ENCODE assay signal across 8 cellular contexts in the genomic region with DNA sequence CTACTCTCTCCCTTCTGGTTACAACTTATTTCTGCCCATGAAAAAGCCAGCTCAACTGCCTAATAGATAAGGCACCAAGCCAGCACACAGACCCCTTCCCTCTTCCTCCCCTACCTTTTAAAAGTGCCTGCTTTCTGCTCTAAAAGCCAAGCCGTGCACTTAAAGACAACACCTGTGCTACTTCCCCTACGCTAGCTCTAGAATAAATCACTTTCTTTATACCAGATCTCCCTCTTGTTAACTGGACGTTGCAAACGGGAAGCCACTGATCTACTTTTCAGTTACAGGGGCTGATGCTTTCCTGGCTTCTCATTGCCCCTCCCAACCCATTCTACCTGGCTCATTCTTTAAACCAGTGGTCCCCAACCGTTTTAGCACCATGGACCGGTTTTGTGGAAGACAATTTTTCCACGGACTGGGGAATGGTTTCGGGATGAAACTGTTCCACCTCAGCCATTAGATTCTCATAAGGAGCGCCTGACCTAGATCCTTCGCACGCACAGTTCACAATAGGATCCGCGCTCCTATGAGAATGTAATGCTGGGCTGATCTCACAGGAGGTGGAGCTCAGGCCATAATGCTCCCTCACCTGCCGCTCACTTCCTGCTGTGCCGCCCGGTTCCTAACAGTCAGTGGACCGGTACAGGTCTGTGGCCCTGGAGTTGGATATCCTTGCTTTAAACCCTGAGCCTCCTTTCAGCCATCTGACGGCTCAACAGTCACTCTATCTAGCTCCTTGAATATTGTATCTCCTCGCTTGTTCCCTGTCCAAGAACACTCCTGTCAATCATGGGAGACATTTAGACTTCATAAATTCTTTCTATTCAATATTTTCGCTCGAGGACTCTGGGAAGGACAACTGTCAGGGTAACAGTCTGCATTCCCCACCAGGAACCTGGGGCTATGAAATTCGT. TPM values are rescaled to one million over a fixed set of nuclear protein-coding genes. Genes with fewer than 3 reads are reported as not detected.
DNase-seq lines count a peak whose midpoint lies in the region; TF ChIP-seq lines count a peak whose summit lies in the region.

No MANE protein-coding gene starts in this region.

- H3K27ac ChIP-seq in HUES48 (ENCODE audit: low read depth, low read length) (no peak overlapping the region), endodermal cell (ENCODE audit: low read depth, low read length) (no peak overlapping the region), thymus (ENCODE audit: low read depth) (no peak overlapping the region)

- H3K4me1 ChIP-seq in HUES48 (ENCODE audit: control insufficient read depth, insufficient read depth, low read length) (peaks cover 4% of the 10 kb centered on the region), endodermal cell (ENCODE audit: control insufficient read depth, insufficient read depth, low read length) (no peaks in the 10 kb centered on the region), mucosa of stomach (ENCODE audit: control insufficient read depth, insufficient read depth, low read length) (no peaks in the 10 kb centered on the region), thymus (ENCODE audit: control insufficient read depth, insufficient read depth, low read length) (no peaks in the 10 kb centered on the region)

- peaks cover 12% of the 10 kb centered on the region for H3K4me1 Mint-ChIP-seq in endodermal cell

- H3K27me3 ChIP-seq in HUES48 (ENCODE audit: control insufficient read depth, insufficient read depth, low read length), result no peaks in the 10 kb centered on the region; the same call in 1 of the 2 replicates
- H3K27me3 ChIP-seq in endodermal cell (ENCODE audit: control insufficient read depth, insufficient read depth, low read length, poor library complexity, severe bottlenecking), result peaks cover 24% of the 10 kb centered on the region
- no peaks in the 10 kb centered on the region for H3K27me3 ChIP-seq in mucosa of stomach (ENCODE audit: control insufficient read depth, insufficient read depth, low read length)
- no peaks in the 10 kb centered on the region for H3K27me3 ChIP-seq in thymus (ENCODE audit: control insufficient read depth, insufficient read depth)

- H3K4me3 Mint-ChIP-seq in endodermal cell, result peak overlapping the region; percentile 99

- H3K9me3 Mint-ChIP-seq in endodermal cell, result peaks cover 6% of the 10 kb centered on the region

- H3K36me3 Mint-ChIP-seq in endodermal cell (ENCODE audit: low read depth), result peaks cover 20% of the 10 kb centered on the region

- TF ChIP-seq CTCF in WI38 (IDR thresholded peaks at IDR 0.05; ENCODE audit: low read depth, low read length) (no peak), endodermal cell (conservative IDR thresholded peaks at IDR 0.05) (no peak)

- H3K9ac ChIP-seq in HUES48 (ENCODE audit: low read depth, low read length) (no peak overlapping the region), endodermal cell (ENCODE audit: extremely low read depth, low read length, poor library complexity, severe bottlenecking) (no peak overlapping the region), mucosa of stomach (ENCODE audit: low read length) (peak overlapping the region; percentile 36)

- peaks cover 23% of the 10 kb centered on the region for H3K27me3 Mint-ChIP-seq in endodermal cell (ENCODE audit: insufficient read depth)

- 86 to 89% methylated on average over 21 to 22 of the region's 22 CpGs for WGBS in endodermal cell (ENCODE audit: insufficient coverage in 1 of 2, insufficient read length in 1 of 2), 2 experiments
- WGBS in thymus, result 9% methylated on average over 22 of the region's 22 CpGs

- H3K9me3 ChIP-seq in HUES48 (ENCODE audit: control insufficient read depth, insufficient read depth, low read length) (no peaks in the 10 kb centered on the region), endodermal cell (ENCODE audit: control insufficient read depth, low read length) (no peaks in the 10 kb centered on the region), mucosa of stomach (ENCODE audit: control insufficient read depth, low read length) (no peaks in the 10 kb centered on the region), thymus (ENCODE audit: control insufficient read depth) (no peaks in the 10 kb centered on the region)

- H3K36me3 ChIP-seq in HUES48 (ENCODE audit: control insufficient read depth, insufficient read depth, low read length) (no peaks in the 10 kb centered on the region; the same call in 1 of the 2 replicates), endodermal cell (ENCODE audit: control insufficient read depth, insufficient read depth, low read length) (peaks cover 6% of the 10 kb centered on the region), mucosa of stomach (ENCODE audit: control insufficient read depth, insufficient read depth, low read length) (no peaks in the 10 kb centered on the region), thymus (ENCODE audit: control insufficient read depth, insufficient read depth) (no peaks in the 10 kb centered on the region)

- H3K4me3 ChIP-seq in HUES48 (ENCODE audit: low read depth, low read length) (peak overlapping the region; percentile 95), WI38 (ENCODE audit: low read depth, low read length) (peak overlapping the region; percentile 91), endodermal cell (ENCODE audit: low read length) (peak overlapping the region; percentile 95), mucosa of stomach (ENCODE audit: low read length) (peak overlapping the region; percentile 97), thymus (ENCODE audit: low read length) (peak overlapping the region; percentile 53)

- peak overlapping the region; percentile 69 for H3K27ac Mint-ChIP-seq in endodermal cell

- DNase-seq in DMS53 (lab: John Stamatoyannopoulos, UW) (peak; percentile 98), endodermal cell (no peak), NCI-H226 (no peak), KG1 (lab: John Stamatoyannopoulos, UW) (no peak)

RNA-seq across cellular contexts. Expression of a gene that starts 0.8 kb away (rescaled TPM):
- 1 to 10 TPM; 9.3 TPM for total RNA-seq in endodermal cell
- 11.1 TPM for polyA plus RNA-seq in endodermal cell (2013, experiment 1 of 2)
- polyA plus RNA-seq in endodermal cell (2013, experiment 2 of 2), result 7.6 TPM
- polyA plus RNA-seq in thymus, result 5.0 TPM

RNA-seq across cellular contexts. Expression of a gene that starts 21.0 kb away (rescaled TPM):
- 1 to 10 TPM; 1.9 to 2.2 TPM for total RNA-seq in endodermal cell
- 2.9 TPM for polyA plus RNA-seq in endodermal cell (2013, experiment 1 of 2)
- polyA plus RNA-seq in endodermal cell (2013, experiment 2 of 2), result 2.6 TPM
- 1.9 TPM for polyA plus RNA-seq in thymus

RNA-seq across cellular contexts. Expression of a gene that starts 25.8 kb away (rescaled TPM):
- 1 to 10 TPM; 5.0 to 6.0 TPM for total RNA-seq in endodermal cell
- polyA plus RNA-seq in endodermal cell (2013, experiment 1 of 2), result 8.4 TPM
- polyA plus RNA-seq in endodermal cell (2013, experiment 2 of 2), result 7.0 TPM
- polyA plus RNA-seq in thymus, result 7.5 TPM

RNA-seq across cellular contexts. Expression of a gene that starts 43.2 kb away (rescaled TPM):
- total RNA-seq in endodermal cell, result 10 to 100 TPM; 19.7 to 22.1 TPM
- 19.9 TPM for polyA plus RNA-seq in endodermal cell (2013, experiment 1 of 2)
- polyA plus RNA-seq in endodermal cell (2013, experiment 2 of 2), result 16.2 TPM
- polyA plus RNA-seq in thymus, result 47.0 TPM

RNA-seq across cellular contexts. Expression of a gene that starts 48.2 kb away (rescaled TPM):
- 1 to 10 TPM; 3.8 to 5.7 TPM for total RNA-seq in endodermal cell
- 3.2 TPM for polyA plus RNA-seq in endodermal cell (2013, experiment 1 of 2)
- 3.6 TPM for polyA plus RNA-seq in endodermal cell (2013, experiment 2 of 2)
- 5.5 TPM for polyA plus RNA-seq in thymus
